ENCODE assay signal across 16 cellular contexts in the genomic region with DNA sequence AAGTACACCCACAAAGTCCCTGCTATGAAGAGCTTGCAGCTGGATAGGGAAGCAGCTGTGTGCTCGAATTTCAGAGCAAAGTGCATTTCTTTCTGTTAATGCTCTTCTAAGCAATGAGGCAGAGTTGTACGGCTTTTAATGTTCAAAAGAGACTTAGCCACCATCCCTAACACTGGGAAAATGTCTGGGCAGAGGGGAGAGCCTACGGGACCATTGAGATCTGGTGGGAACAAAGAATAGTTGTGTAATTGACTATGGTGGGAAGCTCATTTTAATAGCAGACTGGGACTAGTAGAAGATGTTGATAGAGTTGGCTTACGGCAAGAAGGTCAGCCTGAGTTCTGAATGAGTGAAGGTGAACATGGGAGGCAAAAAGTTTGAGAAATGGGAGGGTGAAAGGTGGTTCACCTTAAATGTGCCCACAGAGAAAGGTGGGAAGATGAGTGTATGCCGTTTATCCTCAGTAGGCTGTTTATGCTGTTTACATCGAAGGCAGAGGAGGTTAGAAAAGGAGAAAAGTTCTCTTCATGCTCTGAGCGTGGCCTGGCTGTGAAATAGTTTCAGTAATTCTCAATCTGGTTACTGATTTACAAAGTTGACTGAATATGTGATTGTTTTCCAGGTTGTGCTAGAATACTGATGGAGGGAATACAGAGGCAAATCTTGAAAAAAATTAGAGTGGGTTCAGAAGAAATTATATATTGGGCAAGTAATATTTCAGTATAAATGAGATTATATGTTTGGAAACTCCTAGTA. TPM values are rescaled to one million over a fixed set of nuclear protein-coding genes. Genes with fewer than 3 reads are reported as not detected.
A peak's percentile ranks its signal among the peaks of the same experiment; 100 is the strongest.
DNase-seq lines count a peak whose midpoint lies in the region; ATAC-seq, FAIRE-seq and TF ChIP-seq lines count a peak whose summit lies in the region.
"Had no signal": no experiment of that assay in that cellular context is flagged by ENCODE, and none has a peak within 500 bp of the region (broad histone marks: within the 10 kb centered on the region; RNA-seq: fewer than 3 reads in every experiment).

No MANE protein-coding gene starts in this region.

- ATAC-seq in GM19438 (IDR thresholded peaks at IDR 0.05; ENCODE audit: low read depth, unreplicated experiment) (peak; percentile 40), HG03139 (IDR thresholded peaks at IDR 0.05; ENCODE audit: unreplicated experiment) (peak; percentile 35)
- ATAC-seq: left ventricle myocardium superior had no signal

- FAIRE-seq in G401.6 (lab: Jason Lieb, UNC): peak; percentile 6
- FAIRE-seq in kidney (lab: Jason Lieb, UNC): peak; percentile 41
- FAIRE-seq: HTR-8/SVneo had no signal

- no peak for DNase-seq in kidney
- no peak for DNase-seq in substantia nigra (lab: John Stamatoyannopoulos, UW)
- DNase-seq in SW480 (ENCODE audit: low spot score): no peak
- DNase-seq in stimulated activated naive CD4-positive, alpha-beta T cell (lab: John Stamatoyannopoulos, UW): no peak
- DNase-seq in activated CD8-positive, alpha-beta memory T cell treated with anti-CD3 and anti-CD28 coated beads, Interleukin-2, amount 50 U/mL, for 48 hours: no peak
- DNase-seq: activated T-cell treated with anti-CD3 and anti-CD28 coated beads, Interleukin-2, amount 50 U/mL, for 24 hours; dorsolateral prefrontal cortex; EL; foreskin melanocyte; left ventricle myocardium superior; NCI-H82 had no signal

- H3K36me3 ChIP-seq in kidney (ENCODE audit: control insufficient read depth in 1 of 2, insufficient read depth in 2 of 2, low read length in 2 of 2): peaks cover 3 to 6% of the 10 kb centered on the region in 2 donors

- H3K27ac ChIP-seq in kidney (ENCODE audit: low read depth in 2 of 2, low read length in 2 of 2): peak overlapping the region in 1 of 2 donors; percentile 37
- no peak overlapping the region for H3K27ac ChIP-seq in substantia nigra (ENCODE audit: low read depth, low read length, poor library complexity, severe bottlenecking)
- H3K27ac ChIP-seq: dorsolateral prefrontal cortex, SK-N-MC had no signal

- H3K9me3 ChIP-seq in kidney (ENCODE audit: control insufficient read depth in 1 of 2, low read length in 2 of 2): no peaks in the 10 kb centered on the region

- peak overlapping the region in 1 of 2 donors; percentile 43 for H3K4me3 ChIP-seq in kidney (ENCODE audit: low read length in 2 of 2)
- H3K4me3 ChIP-seq: dorsolateral prefrontal cortex, SK-N-MC had no signal

- peak overlapping the region in 1 of 2 donors; percentile 7 for H3K9ac ChIP-seq in kidney (ENCODE audit: low read length in 2 of 2)

- H3K4me1 ChIP-seq in kidney (ENCODE audit: control insufficient read depth in 1 of 2, insufficient read depth in 1 of 2, low read depth in 1 of 2, low read length in 2 of 2): peaks cover 0 to 35% of the 10 kb centered on the region in 2 donors

- no peak for TF ChIP-seq CTCF in kidney (IDR thresholded peaks at IDR 0.05; ENCODE audit: borderline replicate concordance, extremely low read depth, insufficient read depth)

- intact Hi-C loops in kidney (cut with DNase I): no loop called here

RNA-seq across cellular contexts. Expression of gene UTS2B, which starts 22.9 kb away (rescaled TPM):
- 0.41 TPM for total RNA-seq in kidney
- not detected for polyA plus RNA-seq in kidney (ENCODE audit: insufficient read depth, low read depth, low replicate concordance)

RNA-seq across cellular contexts. Expression of gene CCDC50, which starts 24.0 kb away (rescaled TPM):
- 105 TPM for total RNA-seq in kidney
- polyA plus RNA-seq in kidney (ENCODE audit: insufficient read depth, low read depth, low replicate concordance): 34.7 TPM
